ENCODE assay signal across 20 cellular contexts in genomic region chr13:27643334-27644158, GRCh38. TPM values are rescaled to one million over a fixed set of nuclear protein-coding genes. Genes with fewer than 3 reads are reported as not detected.
DNase-seq lines count a peak whose midpoint lies in the region; ATAC-seq and TF ChIP-seq lines count a peak whose summit lies in the region.
"Had no signal": no experiment of that assay in that cellular context is flagged by ENCODE, and none has a peak within 500 bp of the region (broad histone marks: within the 10 kb centered on the region; RNA-seq: fewer than 3 reads in every experiment).

No MANE protein-coding gene starts in this region.

- no peak for TF ChIP-seq EP300 in SK-N-SH (IDR thresholded peaks at IDR 0.05; ENCODE audit: borderline replicate concordance in 1 of 2, low read depth in 1 of 2, low read length in 1 of 2)

- H3K9me2 ChIP-seq in SK-N-SH, result no peaks in the 10 kb centered on the region; the same call in 1 of the 2 replicates

- DNase-seq in SK-N-SH (no peak), osteoblast (ENCODE audit: insufficient read length, low spot score, missing footprints) (no peak), BE2C (no peak), NCI-H1048 (lab: John Stamatoyannopoulos, UW) (no peak), dedifferentiated amniotic fluid mesenchymal stem cell (ENCODE audit: extremely low spot score) (no peak)
- DNase-seq: activated CD4-positive, alpha-beta memory T cell treated with anti-CD3 and anti-CD28 coated beads, Interleukin-2, amount 10 ng/mL, durations not matched to agents 7 days and 5 days; activated T-cell treated with anti-CD3 and anti-CD28 coated beads, Interleukin-2, amount 50 U/mL, for 24 hours; caudate nucleus; COR-L47; effector CD8-positive, alpha-beta T cell; KBM-7; NCI-H1092; stimulated activated naive CD8-positive, alpha-beta T cell treated with anti-CD3 and anti-CD28 coated beads, Interleukin-15, amount 100 ng/mL, for 72 hours; T-helper 1 cell had no signal

- H3K27me3 ChIP-seq in BLaER1, result no peaks in the 10 kb centered on the region
- H3K27me3 ChIP-seq in SK-N-SH (ENCODE audit: insufficient read depth), result no peaks in the 10 kb centered on the region
- H3K27me3 ChIP-seq in osteoblast (ENCODE audit: insufficient read depth, low read length), result no peaks in the 10 kb centered on the region
- no peaks in the 10 kb centered on the region for H3K27me3 ChIP-seq in BE2C
- H3K27me3 ChIP-seq: neutrophil had no signal

- no peak for TF ChIP-seq RAD21 in SK-N-SH (IDR thresholded peaks at IDR 0.05; ENCODE audit: low read length)

- POLR2A ChIA-PET in SK-N-SH (lab: Yijun Ruan, JAX), result no interaction called here

- H3K79me2 ChIP-seq in SK-N-SH (ENCODE audit: insufficient read depth) (peaks cover 22% of the 10 kb centered on the region), osteoblast (ENCODE audit: insufficient read depth, low read length) (peaks cover 58% of the 10 kb centered on the region)

- H3K27ac ChIP-seq in BLaER1, result peak overlapping the region; percentile 46; the same call in 1 of the 2 replicates
- H3K27ac ChIP-seq in SK-N-SH (ENCODE audit: low read depth in 2 of 2, low read length in 1 of 2), result peak overlapping the region; percentile 26 to 71; a peak in 3 of 4 replicates
- peak overlapping the region; percentile 17 for H3K27ac ChIP-seq in osteoblast (ENCODE audit: low read depth, low read length)
- H3K27ac ChIP-seq: neutrophil, VCaP had no signal

- CTCF ChIA-PET in SK-N-SH (lab: Yijun Ruan, JAX), result interaction anchor here (0.8 to 1.5 kb wide), 3 partner anchors 19 to 183 kb away, joined by 3 read pairs; no protein-coding TSS in a partner anchor

- TF ChIP-seq CTCF in SK-N-SH (IDR thresholded peaks at IDR 0.05) (no peak), osteoblast (IDR thresholded peaks at IDR 0.05; ENCODE audit: extremely low read depth, low read depth, low read length) (no peak), BE2C (IDR thresholded peaks at IDR 0.05; ENCODE audit: low read depth, low read length) (no peak)

- ATAC-seq in esophagus mucosa (peak; percentile 55), GM21360 (IDR thresholded peaks at IDR 0.05; ENCODE audit: unreplicated experiment) (no peak)
- ATAC-seq: Right ventricle myocardium inferior; stimulated activated naive CD8-positive, alpha-beta T cell treated with anti-CD3 and anti-CD28 coated beads, Interleukin-15, amount 100 ng/mL, for 72 hours had no signal

- H3K9me3 ChIP-seq in BLaER1 (peaks cover 14% of the 10 kb centered on the region), SK-N-SH (no peaks in the 10 kb centered on the region), osteoblast (ENCODE audit: low read depth, low read length) (no peaks in the 10 kb centered on the region), BE2C (no peaks in the 10 kb centered on the region)
- H3K9me3 ChIP-seq: neutrophil had no signal

- 80% methylated on average over 5 of the region's 5 CpGs for WGBS in SK-N-SH (ENCODE audit: low lambda C conversion rate)

- H3K4me2 ChIP-seq in BLaER1 (peak overlapping the region; percentile 61), SK-N-SH (no peak overlapping the region), osteoblast (ENCODE audit: insufficient read depth, low read length) (peak overlapping the region; percentile 0)

- H3F3A ChIP-seq in SK-N-SH (replicated peaks; ENCODE audit: insufficient read depth), result peaks cover 3% of the 10 kb centered on the region

- H3K9ac ChIP-seq in BLaER1 (peak overlapping the region; percentile 17), SK-N-SH (no peak overlapping the region)

- peaks cover 43% of the 10 kb centered on the region for H3K4me1 ChIP-seq in BLaER1
- H3K4me1 ChIP-seq in SK-N-SH (ENCODE audit: control insufficient read depth in 1 of 2, insufficient read depth in 2 of 2, low read depth in 1 of 2, low read length in 1 of 2), result peaks cover 4 to 17% of the 10 kb centered on the region in 2 experiments; a peak in 3 of 4 replicates
- peaks cover 10% of the 10 kb centered on the region for H3K4me1 ChIP-seq in osteoblast (ENCODE audit: insufficient read depth, low read length)
- H3K4me1 ChIP-seq in BE2C, result peaks cover 4% of the 10 kb centered on the region

- H4K20me1 ChIP-seq in BLaER1 (peaks cover 72% of the 10 kb centered on the region), SK-N-SH (ENCODE audit: insufficient read depth) (peaks cover 7% of the 10 kb centered on the region), osteoblast (ENCODE audit: insufficient read depth, low read length) (peaks cover 20% of the 10 kb centered on the region)

- H2AFZ ChIP-seq in SK-N-SH (ENCODE audit: low read depth), result no peak overlapping the region
- no peak overlapping the region for H2AFZ ChIP-seq in osteoblast (ENCODE audit: low read length)

- H3K4me3 ChIP-seq in BLaER1, result no peak overlapping the region
- H3K4me3 ChIP-seq in SK-N-SH (ENCODE audit: low read depth in 2 of 2, low read length in 1 of 2), result no peak overlapping the region
- H3K4me3 ChIP-seq in osteoblast (ENCODE audit: insufficient read depth, low read length), result no peak overlapping the region
- no peak overlapping the region for H3K4me3 ChIP-seq in BE2C (ENCODE audit: low read depth, low read length)

- H3K36me3 ChIP-seq in BLaER1 (peaks cover 22% of the 10 kb centered on the region), SK-N-SH (replicated peaks in 1 of 2; ENCODE audit: control insufficient read depth in 1 of 2, insufficient read depth in 2 of 2, low read length in 1 of 2) (peaks cover 5 to 15% of the 10 kb centered on the region in 2 experiments), osteoblast (ENCODE audit: insufficient read depth, low read length) (peaks cover 5% of the 10 kb centered on the region), BE2C (peaks cover 4% of the 10 kb centered on the region)

TF ChIP-seq in SK-N-SH, 30 proteins besides CTCF, POLR2A, EP300 and RAD21:
- TF ChIP-seq TAF1 (IDR thresholded peaks at IDR 0.05; ENCODE audit: borderline replicate concordance, low read depth, low read length), result no peak
- TF ChIP-seq POLR2AphosphoS5 (IDR thresholded peaks at IDR 0.05; ENCODE audit: low read depth, low read length), result no peak
- TF ChIP-seq TCF12 (IDR thresholded peaks at IDR 0.05), result no peak
- TF ChIP-seq, protein P1, sequence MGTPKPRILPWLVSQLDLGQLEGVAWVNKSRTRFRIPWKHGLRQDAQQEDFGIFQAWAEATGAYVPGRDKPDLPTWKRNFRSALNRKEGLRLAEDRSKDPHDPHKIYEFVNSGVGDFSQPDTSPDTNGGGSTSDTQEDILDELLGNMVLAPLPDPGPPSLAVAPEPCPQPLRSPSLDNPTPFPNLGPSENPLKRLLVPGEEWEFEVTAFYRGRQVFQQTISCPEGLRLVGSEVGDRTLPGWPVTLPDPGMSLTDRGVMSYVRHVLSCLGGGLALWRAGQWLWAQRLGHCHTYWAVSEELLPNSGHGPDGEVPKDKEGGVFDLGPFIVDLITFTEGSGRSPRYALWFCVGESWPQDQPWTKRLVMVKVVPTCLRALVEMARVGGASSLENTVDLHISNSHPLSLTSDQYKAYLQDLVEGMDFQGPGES (IDR thresholded peaks at IDR 0.05; ENCODE audit: low read depth, low read length), result no peak
- no peak for TF ChIP-seq GABPA (IDR thresholded peaks at IDR 0.05; ENCODE audit: low read depth)
- TF ChIP-seq JUND (IDR thresholded peaks at IDR 0.05), result no peak
- TF ChIP-seq SIN3A (IDR thresholded peaks at IDR 0.05; ENCODE audit: borderline replicate concordance, low read depth, low read length), result no peak
- TF ChIP-seq, protein P2, sequence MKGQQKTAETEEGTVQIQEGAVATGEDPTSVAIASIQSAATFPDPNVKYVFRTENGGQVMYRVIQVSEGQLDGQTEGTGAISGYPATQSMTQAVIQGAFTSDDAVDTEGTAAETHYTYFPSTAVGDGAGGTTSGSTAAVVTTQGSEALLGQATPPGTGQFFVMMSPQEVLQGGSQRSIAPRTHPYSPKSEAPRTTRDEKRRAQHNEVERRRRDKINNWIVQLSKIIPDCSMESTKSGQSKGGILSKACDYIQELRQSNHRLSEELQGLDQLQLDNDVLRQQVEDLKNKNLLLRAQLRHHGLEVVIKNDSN (IDR thresholded peaks at IDR 0.05; ENCODE audit: borderline replicate concordance, low read depth), result no peak
- TF ChIP-seq ELF1 (IDR thresholded peaks at IDR 0.05), result no peak

RNA-seq across cellular contexts. Expression of gene POLR1D, which starts 21.9 kb away (rescaled TPM):
- 143 and 150 TPM in 2 replicates for polyA plus RNA-seq in SK-N-SH (2012; rRNA removed)
- polyA plus RNA-seq in SK-N-SH (2012; cell fraction: cytosol; rRNA removed), result 165 and 183 TPM in 2 replicates
- polyA plus RNA-seq in SK-N-SH (2012; cell fraction: nucleus; rRNA removed), result 92.1 and 115 TPM in 2 replicates
- 121 TPM for total RNA-seq in esophagus mucosa
- 84.6 and 93.7 TPM in 2 replicates for total RNA-seq in osteoblast
- 150 TPM for polyA plus RNA-seq in BE2C (2012; ENCODE audit: insufficient read depth, insufficient read length, low read depth)

RNA-seq across cellular contexts. Expression of gene LNX2, which starts 23.2 kb away (rescaled TPM):
- 3.7 and 4.6 TPM in 2 replicates for polyA plus RNA-seq in SK-N-SH (2012; rRNA removed)
- polyA plus RNA-seq in SK-N-SH (2012; cell fraction: cytosol; rRNA removed), result 4.8 and 5.0 TPM in 2 replicates
- polyA plus RNA-seq in SK-N-SH (2012; cell fraction: nucleus; rRNA removed), result 2.5 and 3.7 TPM in 2 replicates
- total RNA-seq in esophagus mucosa, result 13.5 TPM
- 14.4 and 15.2 TPM in 2 replicates for total RNA-seq in osteoblast
- polyA plus RNA-seq in BE2C (2012; ENCODE audit: insufficient read depth, insufficient read length, low read depth), result 4.9 TPM
